29 cellular contexts compared by ENCODE assay signal in the genomic region with DNA sequence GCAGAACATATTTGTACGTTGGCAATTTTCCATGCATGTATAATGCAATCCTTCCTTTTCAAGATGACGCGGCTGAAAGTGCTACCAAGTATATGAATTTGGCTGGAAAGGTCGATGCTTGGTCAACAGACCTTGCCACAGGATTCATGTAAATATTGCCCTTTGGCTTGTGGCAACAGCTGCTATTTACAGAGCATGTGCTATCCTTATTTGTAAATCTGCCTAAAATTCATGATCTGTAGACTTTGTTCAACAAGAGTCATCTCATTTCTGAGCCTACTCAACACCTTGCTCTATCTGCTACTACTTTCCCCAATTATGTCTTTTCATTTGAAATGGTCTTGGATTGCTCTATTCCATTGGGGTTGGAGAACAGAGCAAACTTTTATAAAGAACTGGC. TPM values are rescaled to one million over a fixed set of nuclear protein-coding genes. Genes with fewer than 3 reads are reported as not detected.
DNase-seq lines count a peak whose midpoint lies in the region; ATAC-seq and TF ChIP-seq lines count a peak whose summit lies in the region.
"Had no signal": no experiment of that assay in that cellular context is flagged by ENCODE, and none has a peak within 500 bp of the region (broad histone marks: within the 10 kb centered on the region; RNA-seq: fewer than 3 reads in every experiment).

No MANE protein-coding gene starts in this region.

- H3K27me3 ChIP-seq in osteoblast (ENCODE audit: insufficient read depth, low read length) = no peaks in the 10 kb centered on the region
- H3K27me3 ChIP-seq: gastroesophageal sphincter, MG63, ovary, tibial artery had no signal

- no peaks in the 10 kb centered on the region for H3K9me3 ChIP-seq in osteoblast (ENCODE audit: low read depth, low read length)
- H3K9me3 ChIP-seq: gastroesophageal sphincter, MG63, ovary, SK-N-SH, tibial artery had no signal

- no peaks in the 10 kb centered on the region for H3K4me1 ChIP-seq in osteoblast (ENCODE audit: insufficient read depth, low read length)

- no peak overlapping the region for H3K4me3 ChIP-seq in osteoblast (ENCODE audit: insufficient read depth, low read length)
- H3K4me3 ChIP-seq: gastroesophageal sphincter, MG63, ovary, tibial artery had no signal

- POLR2A ChIA-PET in WTC11 (lab: Charles Lee) = no interaction called here

- peaks cover 2% of the 10 kb centered on the region for H4K20me1 ChIP-seq in osteoblast (ENCODE audit: insufficient read depth, low read length)

- H3K4me1 Mint-ChIP-seq in WTC11 = peaks cover 5% of the 10 kb centered on the region
- H3K4me1 Mint-ChIP-seq in nephron progenitor cell = peaks cover 15% of the 10 kb centered on the region
- H3K4me1 Mint-ChIP-seq: activated CD4-positive, alpha-beta T cell treated with anti-CD3 and anti-CD28 coated beads for 36 hours had no signal

- peaks cover 16% of the 10 kb centered on the region for H3K79me2 ChIP-seq in osteoblast (ENCODE audit: insufficient read depth, low read length)

- H3K27me3 Mint-ChIP-seq in WTC11 (ENCODE audit: low read depth) (peaks cover 3% of the 10 kb centered on the region; the same call in 1 of the 2 replicates), nephron progenitor cell (ENCODE audit: low read depth, poor library complexity) (peaks cover 4% of the 10 kb centered on the region)

- H3K9me3 Mint-ChIP-seq in WTC11 = peaks cover 5% of the 10 kb centered on the region
- H3K9me3 Mint-ChIP-seq in nephron progenitor cell = peaks cover 3% of the 10 kb centered on the region
- H3K9me3 Mint-ChIP-seq: CD4-positive, CD25-positive, alpha-beta regulatory T cell; endodermal cell had no signal

- no peak overlapping the region for H3K4me3 Mint-ChIP-seq in WTC11
- peak overlapping the region; percentile 17 for H3K4me3 Mint-ChIP-seq in nephron progenitor cell
- H3K4me3 Mint-ChIP-seq: activated CD4-positive, alpha-beta T cell treated with anti-CD3 and anti-CD28 coated beads for 36 hours; endodermal cell had no signal

- no peak overlapping the region for H3K27ac Mint-ChIP-seq in WTC11
- H3K27ac Mint-ChIP-seq in nephron progenitor cell = no peak overlapping the region
- H3K27ac Mint-ChIP-seq: activated CD4-positive, alpha-beta T cell treated with anti-CD3 and anti-CD28 coated beads for 36 hours; CD4-positive, CD25-positive, alpha-beta regulatory T cell; endodermal cell; naive B cell had no signal

- no peak overlapping the region for H2AFZ ChIP-seq in osteoblast (ENCODE audit: low read length)

- TF ChIP-seq CTCF in WTC11 (IDR thresholded peaks at IDR 0.05) = no peak
- TF ChIP-seq CTCF in nephron progenitor cell (IDR thresholded peaks at IDR 0.05) = no peak
- TF ChIP-seq CTCF in osteoblast (IDR thresholded peaks at IDR 0.05; ENCODE audit: extremely low read depth, low read depth, low read length) = no peak

- CTCF ChIA-PET in WTC11 (lab: Charles Lee) = no interaction called here

- H3K4me2 ChIP-seq in osteoblast (ENCODE audit: insufficient read depth, low read length) = no peak overlapping the region
- H3K4me2 ChIP-seq: SK-N-SH had no signal

- no peaks in the 10 kb centered on the region for H3K36me3 Mint-ChIP-seq in WTC11
- H3K36me3 Mint-ChIP-seq in nephron progenitor cell (ENCODE audit: low read depth) = peaks cover 9% of the 10 kb centered on the region
- H3K36me3 Mint-ChIP-seq: CD4-positive, CD25-positive, alpha-beta regulatory T cell had no signal

- DNase-seq in DMS153 (lab: John Stamatoyannopoulos, UW) (peak; percentile 16), DMS153 treated with DMSO at 0.1 percent for 48 hours (lab: John Stamatoyannopoulos, UW; ENCODE audit: unreplicated experiment) (no peak), NCI-H146 (lab: John Stamatoyannopoulos, UW) (peak; percentile 13), WTC11 (ENCODE audit: low spot score) (no peak), nephron progenitor cell (no peak), NCI-H510A treated with DMSO at 0.1 percent for 48 hours (lab: John Stamatoyannopoulos, UW) (no peak), osteoblast (ENCODE audit: insufficient read length, low spot score, missing footprints) (no peak), globus pallidus (ENCODE audit: low spot score) (no peak)
- DNase-seq: 8988T; activated CD4-positive, alpha-beta T cell treated with anti-CD3 and anti-CD28 coated beads for 36 hours; activated gamma-delta T cell; CD4-positive, CD25-positive, alpha-beta regulatory T cell; central memory CD4-positive, alpha-beta T cell; DMS 273 treated with DMSO at 0.1 percent for 48 hours; endodermal cell; islet precursor cell; left ventricle myocardium superior; MG63; naive B cell; NCI-H1105 treated with DMSO at 0.1 percent for 48 hours; NCI-H2081 treated with DMSO at 0.1 percent for 48 hours; ovary; retina; SK-N-SH; stimulated activated CD4-positive, alpha-beta T cell treated with anti-CD3 and anti-CD28 coated beads, Interleukin-2, amount 100 ng/mL, for 24 hours; T-helper 2 cell; tibial artery had no signal

- ATAC-seq in WTC11 = no peak
- ATAC-seq: activated CD4-positive, alpha-beta T cell treated with anti-CD3 and anti-CD28 coated beads for 36 hours; esophagus mucosa; gastroesophageal sphincter; left ventricle myocardium superior had no signal

- no peaks in the 10 kb centered on the region for H3K36me3 ChIP-seq in osteoblast (ENCODE audit: insufficient read depth, low read length)
- H3K36me3 ChIP-seq: gastroesophageal sphincter, MG63, ovary, tibial artery had no signal

- no peak overlapping the region for H3K27ac ChIP-seq in osteoblast (ENCODE audit: low read depth, low read length)
- H3K27ac ChIP-seq: gastroesophageal sphincter, ovary, tibial artery had no signal

TF ChIP-seq in WTC11, 78 proteins besides CTCF, POLR2A, EP300 and RAD21:
- 0 out of 2 replicates have a peak, but pooled peaks have one; percentile 59 for TF ChIP-seq GABPB1 (CRISPR knock-in tag; IDR thresholded peaks at IDR 0.05)
- no peak for TF ChIP-seq ZBTB21 (CRISPR knock-in tag; IDR thresholded peaks at IDR 0.05; ENCODE audit: borderline replicate concordance)

RNA-seq across cellular contexts. Expression of a gene that starts 1.9 kb away (rescaled TPM):
- total RNA-seq in WTC11 (2021) (46.1 to 57.3 TPM (median 54.9 TPM) in 3 replicates), osteoblast (44.8 and 58.6 TPM in 2 replicates)

RNA-seq across cellular contexts. Expression of a gene that starts 14.9 kb away (rescaled TPM):
- 17.4 to 18.9 TPM (median 18.2 TPM) in 3 replicates for total RNA-seq in WTC11 (2021)
- 18.1 and 18.9 TPM in 2 replicates for total RNA-seq in osteoblast

Comparison
In these comparisons a context has a peak if more than half of its experiments do, and no peak if none do; other contexts are left out.
1. DNase-seq: peak in DMS153 (single experiment) and NCI-H146 (single experiment); none in DMS153 treated with DMSO at 0.1 percent for 48 hours (single experiment), WTC11 (single experiment), nephron progenitor cell (single experiment), NCI-H510A treated with DMSO at 0.1 percent for 48 hours (single experiment), osteoblast (single experiment) and globus pallidus (single experiment).